25 cellular contexts compared by ENCODE assay signal in the genomic region with DNA sequence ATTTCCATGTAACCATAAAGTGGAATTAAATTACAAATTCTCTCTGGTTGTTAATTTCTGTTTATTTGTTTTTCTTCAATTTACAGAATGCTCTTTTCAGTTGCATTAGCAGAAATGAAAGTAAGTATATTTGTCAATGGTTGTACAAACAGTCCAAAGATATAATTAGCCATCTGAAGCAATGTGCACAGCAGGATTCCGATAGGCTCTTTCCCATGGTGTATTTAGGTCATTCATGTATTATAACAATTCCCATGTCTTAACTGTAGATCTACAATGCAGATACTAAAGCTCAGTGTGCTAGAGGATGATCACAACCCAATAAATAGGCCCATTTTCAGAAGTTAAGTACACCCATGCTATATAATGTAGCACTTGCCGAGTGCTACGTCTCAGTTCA.
"Had no signal": no experiment of that assay in that cellular context is flagged by ENCODE, and none has a peak within 500 bp of the region (broad histone marks: within the 10 kb centered on the region; RNA-seq: fewer than 3 reads in every experiment).

No MANE protein-coding gene starts in this region.

- ATAC-seq: activated CD4-positive, alpha-beta T cell treated with anti-CD3 and anti-CD28 coated beads for 36 hours; gastrocnemius medialis; natural killer cell had no signal

- DNase-seq: activated B cell treated with CpG ODN at 0.5 μM for 24 hours; activated CD4-positive, alpha-beta T cell treated with anti-CD3 and anti-CD28 coated beads for 36 hours; activated CD4-positive, alpha-beta T cell treated with anti-CD3 and anti-CD28 coated beads, Interleukin-2, amount 50 U/mL, for 4 hours; activated CD8-positive, alpha-beta memory T cell treated with anti-CD3 and anti-CD28 coated beads for 24 hours; activated CD8-positive, alpha-beta memory T cell treated with anti-CD3 and anti-CD28 coated beads, Interleukin-2, amount 50 U/mL, for 4 hours; activated naive CD4-positive, alpha-beta T cell; activated T-cell treated with anti-CD3 and anti-CD28 coated beads, Interleukin-2, amount 50 U/mL, for 24 hours; adrenal gland; cerebellar nuclear complex; cortex of kidney; endodermal cell; esophagus squamous epithelium; gastrocnemius medialis; hippocampal formation; kidney glomerular epithelial cell; left ventricle myocardium inferior; mammary epithelial cell; midbrain; natural killer cell; psoas muscle; stimulated activated CD4-positive, alpha-beta T cell treated with anti-CD3 and anti-CD28 coated beads, Interleukin-4, amount 100 ng/mL, for 24 hours; stimulated activated naive CD4-positive, alpha-beta T cell treated with Interleukin-2 at 50 U/mL for 16 hours had no signal

- H3K4me3 ChIP-seq: adrenal gland, esophagus squamous epithelium, gastrocnemius medialis, left ventricle myocardium inferior, psoas muscle, right atrium auricular region, thoracic aorta, vagina had no signal
